In genomic region chr17:45786349-45786748, GRCh38 we compare ENCODE assay signal across 27 cellular contexts. TPM values are rescaled to one million over a fixed set of nuclear protein-coding genes. Genes with fewer than 3 reads are reported as not detected.
DNase-seq lines count a peak whose midpoint lies in the region; ATAC-seq, FAIRE-seq and TF ChIP-seq lines count a peak whose summit lies in the region.
"Had no signal": no experiment of that assay in that cellular context is flagged by ENCODE, and none has a peak within 500 bp of the region (broad histone marks: within the 10 kb centered on the region; RNA-seq: fewer than 3 reads in every experiment).

No MANE protein-coding gene starts in this region.

- H3K4me3 ChIP-seq in HepG2 (replicated peaks in 1 of 3; ENCODE audit: insufficient read depth in 1 of 3, low read depth in 2 of 3, low read length in 3 of 3), result no peak overlapping the region
- no peak overlapping the region for H3K4me3 ChIP-seq in right lobe of liver
- H3K4me3 ChIP-seq in prostate gland, result no peak overlapping the region
- H3K4me3 ChIP-seq: MG63, PC-9 had no signal

- no peak overlapping the region for H3K9ac ChIP-seq in HepG2 (ENCODE audit: insufficient read depth, low read depth, low read length)
- H3K9ac ChIP-seq: SK-N-SH had no signal

- H3K27me3 Mint-ChIP-seq in activated T-helper 17 cell treated with anti-CD3 and anti-CD28 coated beads, Interleukin-2, amount 50 U/mL, for 72 hours, result peaks cover 53% of the 10 kb centered on the region
- H3K27me3 Mint-ChIP-seq in natural killer cell (ENCODE audit: low read depth in 2 of 2) (peaks cover 57 to 58% of the 10 kb centered on the region in 2 donors), type B pancreatic cell (peaks cover 85% of the 10 kb centered on the region)

- no peak for FAIRE-seq in HepG2 (lab: Jason Lieb, UNC)
- FAIRE-seq: A204.1, GM12891 had no signal

- no peak overlapping the region for H3K4me2 ChIP-seq in HepG2 (ENCODE audit: low read depth, low read length)
- H3K4me2 ChIP-seq: PC-9, SK-N-SH had no signal

- no TSS peak for BruUV-seq in HepG2 (replicated peaks; lab: Mats Ljungman, UMichigan)

- H3K79me2 ChIP-seq in HepG2 (ENCODE audit: insufficient read depth, low read length), result no peaks in the 10 kb centered on the region

- H3K9me3 ChIP-seq in HepG2 (ENCODE audit: low read length) (no peaks in the 10 kb centered on the region), right lobe of liver (no peaks in the 10 kb centered on the region), prostate gland (no peaks in the 10 kb centered on the region)
- H3K9me3 ChIP-seq: Caco-2, MG63, SK-N-SH had no signal

- intact Hi-C loops in HepG2 (cut with micrococcal nuclease; ENCODE audit: unreplicated experiment) (no loop called here), right lobe of liver (cut with DNase I) (no loop called here), natural killer cell (cut with micrococcal nuclease) (no loop called here), prostate gland (cut with DNase I) (no loop called here)

- H3K36me3 ChIP-seq in HepG2 (replicated peaks in 1 of 2; ENCODE audit: control insufficient read depth in 1 of 2, insufficient read depth in 2 of 2, low read length in 2 of 2), result no peaks in the 10 kb centered on the region
- H3K36me3 ChIP-seq in right lobe of liver, result no peaks in the 10 kb centered on the region
- H3K36me3 ChIP-seq in prostate gland, result no peaks in the 10 kb centered on the region
- H3K36me3 ChIP-seq: MG63 had no signal

- TF ChIP-seq EP300 in HepG2 (IDR thresholded peaks at IDR 0.05; ENCODE audit: low read depth in 2 of 2, low read length in 2 of 2) (no peak), HepG2 (CRISPR knock-in tag; IDR thresholded peaks at IDR 0.05; ENCODE audit: borderline replicate concordance) (no peak)

- H3K4me1 ChIP-seq in HepG2 (ENCODE audit: insufficient read depth, low read length) (peaks cover 15% of the 10 kb centered on the region; the same call in 1 of the 2 replicates), right lobe of liver (peaks cover 0 to 20% (median 4%) of the 10 kb centered on the region in 4 donors), prostate gland (replicated peaks) (peaks cover 6% of the 10 kb centered on the region)

- POLR2A ChIA-PET in HepG2 (lab: Yijun Ruan, JAX), result no interaction called here

- H3K27ac ChIP-seq in HepG2 (ENCODE audit: extremely low read length, insufficient read depth, low read length) (no peak overlapping the region), right lobe of liver (no peak overlapping the region), prostate gland (no peak overlapping the region)
- H3K27ac ChIP-seq: C4-2B, PC-9 had no signal

- no peaks in the 10 kb centered on the region for H3K4me1 Mint-ChIP-seq in activated T-helper 17 cell treated with anti-CD3 and anti-CD28 coated beads, Interleukin-2, amount 50 U/mL, for 72 hours
- H3K4me1 Mint-ChIP-seq in natural killer cell, result no peaks in the 10 kb centered on the region
- H3K4me1 Mint-ChIP-seq in type B pancreatic cell (ENCODE audit: unreplicated experiment), result no peaks in the 10 kb centered on the region

- WGBS in HepG2 (ENCODE audit: low lambda C conversion rate), result 55% methylated on average over 3 of the region's 3 CpGs
- 68% methylated on average over 3 of the region's 3 CpGs for WGBS in right lobe of liver (ENCODE audit: insufficient coverage, low coverage, low lambda C conversion rate, missing lambda C conversion rate)
- WGBS in prostate gland, result 76% methylated on average over 3 of the region's 3 CpGs

- H3K4me3 Mint-ChIP-seq in activated T-helper 17 cell treated with anti-CD3 and anti-CD28 coated beads, Interleukin-2, amount 50 U/mL, for 72 hours, result peak overlapping the region; percentile 60
- H3K4me3 Mint-ChIP-seq in natural killer cell (peak overlapping the region; percentile 72), type B pancreatic cell (no peak overlapping the region)
- H3K4me3 Mint-ChIP-seq: HFFc6 had no signal

- no peak for DNase-seq in HepG2 (ENCODE audit: low spot score)
- DNase-seq in right lobe of liver, result no peak
- DNase-seq in natural killer cell, result no peak
- DNase-seq in NCI-H1436 (lab: John Stamatoyannopoulos, UW), result no peak
- DNase-seq in type B pancreatic cell (ENCODE audit: extremely low spot score, unreplicated experiment), result no peak
- DNase-seq in NCI-H748 treated with DMSO at 0.1 percent for 48 hours (lab: John Stamatoyannopoulos, UW), result no peak
- DNase-seq in prostate gland (ENCODE audit: low spot score), result no peak
- DNase-seq: Caco-2, DMS 273 treated with DMSO at 0.1 percent for 48 hours, DND-41, H7, HFFc6, MG63, NCI-H1048, NCI-H1417 treated with DMSO at 0.1 percent for 48 hours, NCI-H1930, NCI-H2227 treated with DMSO at 0.1 percent for 48 hours, NCI-H510A, PC-9, RPMI8226, SHP77, SK-N-SH had no signal

- peaks cover 6% of the 10 kb centered on the region; the same call in 1 of the 2 replicates for H4K20me1 ChIP-seq in HepG2 (ENCODE audit: insufficient read depth, low read length)

- no peak for TF ChIP-seq CTCF in HepG2 (CRISPR knock-in tag; IDR thresholded peaks at IDR 0.05)
- TF ChIP-seq CTCF in right lobe of liver (IDR thresholded peaks at IDR 0.05), result no peak
- no peak for TF ChIP-seq CTCF in natural killer cell (IDR thresholded peaks at IDR 0.05)
- no peak for TF ChIP-seq CTCF in type B pancreatic cell (conservative IDR thresholded peaks at IDR 0.05)
- TF ChIP-seq CTCF in prostate gland (IDR thresholded peaks at IDR 0.05), result no peak

- H3K9me3 Mint-ChIP-seq in activated T-helper 17 cell treated with anti-CD3 and anti-CD28 coated beads, Interleukin-2, amount 50 U/mL, for 72 hours, result no peaks in the 10 kb centered on the region
- no peaks in the 10 kb centered on the region for H3K9me3 Mint-ChIP-seq in natural killer cell
- H3K9me3 Mint-ChIP-seq in type B pancreatic cell, result no peaks in the 10 kb centered on the region
- H3K9me3 Mint-ChIP-seq: HFFc6 had no signal

- H3K27me3 ChIP-seq in HepG2 (ENCODE audit: control insufficient read depth in 1 of 2, insufficient read depth in 2 of 2, low read length in 2 of 2), result peaks cover 38 to 96% of the 10 kb centered on the region in 2 experiments
- peaks cover 0 to 18% of the 10 kb centered on the region in 2 donors for H3K27me3 ChIP-seq in right lobe of liver
- H3K27me3 ChIP-seq in prostate gland (replicated peaks; ENCODE audit: insufficient read depth), result no peaks in the 10 kb centered on the region

- CTCF ChIA-PET in HepG2 (lab: Yijun Ruan, JAX; ENCODE audit: low intra/inter-chr PET ratio, low total read pairs), result no interaction called here

- in situ Hi-C loops in HepG2 (cut with HindIII; ENCODE audit: extremely low pct_ligation_motif_present, low pct_unique_long_range_greater_than_20kb), result no loop called here

- TF ChIP-seq RAD21 in HepG2 (CRISPR knock-in tag; IDR thresholded peaks at IDR 0.05), result no peak

- TF ChIP-seq POLR2A in HepG2 (IDR thresholded peaks at IDR 0.05; ENCODE audit: insufficient read depth in 1 of 2, low read depth in 2 of 2, low read length in 2 of 2) (no peak), right lobe of liver (IDR thresholded peaks at IDR 0.05) (no peak), prostate gland (IDR thresholded peaks at IDR 0.05) (no peak)

- no peak overlapping the region for H2AFZ ChIP-seq in HepG2 (ENCODE audit: low read length)
- H2AFZ ChIP-seq: PC-9 had no signal

- no peak for ATAC-seq in HepG2
- ATAC-seq in right lobe of liver, result no peak
- ATAC-seq in activated T-helper 17 cell treated with anti-CD3 and anti-CD28 coated beads, Interleukin-2, amount 50 U/mL, for 72 hours (replicated peaks), result no peak
- no peak for ATAC-seq in natural killer cell

- no peaks in the 10 kb centered on the region for H3K36me3 Mint-ChIP-seq in activated T-helper 17 cell treated with anti-CD3 and anti-CD28 coated beads, Interleukin-2, amount 50 U/mL, for 72 hours (ENCODE audit: low read depth)
- H3K36me3 Mint-ChIP-seq in natural killer cell (no peaks in the 10 kb centered on the region), type B pancreatic cell (no peaks in the 10 kb centered on the region)

- no peak overlapping the region for H3K27ac Mint-ChIP-seq in activated T-helper 17 cell treated with anti-CD3 and anti-CD28 coated beads, Interleukin-2, amount 50 U/mL, for 72 hours
- H3K27ac Mint-ChIP-seq in natural killer cell (no peak overlapping the region), type B pancreatic cell (no peak overlapping the region)
- H3K27ac Mint-ChIP-seq: HFFc6 had no signal

RNA-seq across cellular contexts. Expression of gene CRHR1, which starts 2.2 kb away (rescaled TPM):
- not detected in 2 replicates for total RNA-seq in HepG2 (2016; rRNA removed; fragmentation: Illumina TruSeq; extraction: Trizol)
- not detected in 2 replicates for total RNA-seq in HepG2 (2016; cell fraction: cytosol; rRNA removed; fragmentation: Illumina TruSeq; extraction: Trizol; ENCODE audit: low read depth)
- not detected in 2 replicates for total RNA-seq in HepG2 (2016; cell fraction: insoluble cytoplasmic fraction; rRNA removed; fragmentation: Illumina TruSeq; extraction: Trizol)
- not detected in 2 replicates for total RNA-seq in HepG2 (2016; cell fraction: membrane; rRNA removed; fragmentation: Illumina TruSeq; extraction: Trizol)
- total RNA-seq in HepG2 (2016; cell fraction: nucleus; rRNA removed; fragmentation: Illumina TruSeq; extraction: Trizol), result not detected in 2 replicates
- polyA plus RNA-seq in HepG2 (2011; rRNA removed), result not detected in 2 replicates
- polyA plus RNA-seq in HepG2 (2011; cell fraction: cytosol; rRNA removed), result not detected in 2 replicates
- not detected in 2 replicates for polyA plus RNA-seq in HepG2 (2011; cell fraction: nucleus; rRNA removed)
- polyA plus RNA-seq in HepG2 (2012), result not detected in 2 replicates
- polyA plus RNA-seq in HepG2 (2016; cell fraction: cytosol; fragmentation: Illumina TruSeq; extraction: Trizol; ENCODE audit: low read depth), result not detected in 2 replicates
- not detected in 2 replicates for polyA plus RNA-seq in HepG2 (2016; cell fraction: insoluble cytoplasmic fraction; fragmentation: Illumina TruSeq; extraction: Trizol; ENCODE audit: low read depth)
- polyA plus RNA-seq in HepG2 (2016; cell fraction: membrane; fragmentation: Illumina TruSeq; extraction: Trizol; ENCODE audit: low read depth), result not detected in 2 replicates
- polyA plus RNA-seq in HepG2 (2016; cell fraction: nucleus; fragmentation: Illumina TruSeq; extraction: Trizol; ENCODE audit: insufficient read depth, low read depth), result not detected in 2 replicates
- 0.64 TPM in 1 of 2 replicates, not detected in the other for polyA minus RNA-seq in HepG2 (2011; rRNA and poly(A)+ RNA removed; ENCODE audit: low replicate concordance)
- polyA minus RNA-seq in HepG2 (2011; cell fraction: cytosol; rRNA and poly(A)+ RNA removed), result not detected in 2 replicates
- not detected in 2 replicates for polyA minus RNA-seq in HepG2 (2011; cell fraction: nucleus; rRNA and poly(A)+ RNA removed)
- total RNA-seq in right lobe of liver, result not detected
- total RNA-seq in activated T-helper 17 cell treated with anti-CD3 and anti-CD28 coated beads, Interleukin-2, amount 50 U/mL, for 72 hours, result under 1 TPM in 1 of 2 donors, not detected in 1; 0.71 TPM
- not detected for total RNA-seq in natural killer cell
- total RNA-seq in type B pancreatic cell (ENCODE audit: low replicate concordance), result 0.17 and 0.43 TPM in 2 replicates
- total RNA-seq in prostate gland, result 1 to 10 TPM; 1.4 to 2.1 TPM
- total RNA-seq: Caco-2, HFFc6, LHCN-M2, PC-9 had no signal

RNA-seq across cellular contexts. Expression of gene SPPL2C, which starts 58.3 kb away (rescaled TPM):
- total RNA-seq in HepG2 (2016; rRNA removed; fragmentation: Illumina TruSeq; extraction: Trizol), result not detected in 2 replicates
- total RNA-seq in HepG2 (2016; cell fraction: cytosol; rRNA removed; fragmentation: Illumina TruSeq; extraction: Trizol; ENCODE audit: low read depth), result not detected in 2 replicates
- total RNA-seq in HepG2 (2016; cell fraction: insoluble cytoplasmic fraction; rRNA removed; fragmentation: Illumina TruSeq; extraction: Trizol), result not detected in 2 replicates
- not detected in 2 replicates for total RNA-seq in HepG2 (2016; cell fraction: membrane; rRNA removed; fragmentation: Illumina TruSeq; extraction: Trizol)
- not detected in 2 replicates for total RNA-seq in HepG2 (2016; cell fraction: nucleus; rRNA removed; fragmentation: Illumina TruSeq; extraction: Trizol)
- not detected in 2 replicates for polyA plus RNA-seq in HepG2 (2011; rRNA removed)
- not detected in 2 replicates for polyA plus RNA-seq in HepG2 (2011; cell fraction: cytosol; rRNA removed)
- not detected in 2 replicates for polyA plus RNA-seq in HepG2 (2011; cell fraction: nucleus; rRNA removed)
- polyA plus RNA-seq in HepG2 (2012), result not detected in 2 replicates
- polyA plus RNA-seq in HepG2 (2016; cell fraction: cytosol; fragmentation: Illumina TruSeq; extraction: Trizol; ENCODE audit: low read depth), result not detected in 2 replicates
- polyA plus RNA-seq in HepG2 (2016; cell fraction: insoluble cytoplasmic fraction; fragmentation: Illumina TruSeq; extraction: Trizol; ENCODE audit: low read depth), result not detected in 2 replicates
- polyA plus RNA-seq in HepG2 (2016; cell fraction: membrane; fragmentation: Illumina TruSeq; extraction: Trizol; ENCODE audit: low read depth), result not detected in 2 replicates
- not detected in 2 replicates for polyA plus RNA-seq in HepG2 (2016; cell fraction: nucleus; fragmentation: Illumina TruSeq; extraction: Trizol; ENCODE audit: insufficient read depth, low read depth)
- polyA minus RNA-seq in HepG2 (2011; rRNA and poly(A)+ RNA removed; ENCODE audit: low replicate concordance), result not detected in 2 replicates
- not detected in 2 replicates for polyA minus RNA-seq in HepG2 (2011; cell fraction: cytosol; rRNA and poly(A)+ RNA removed)
- polyA minus RNA-seq in HepG2 (2011; cell fraction: nucleus; rRNA and poly(A)+ RNA removed), result not detected in 2 replicates
- total RNA-seq in right lobe of liver, result not detected
- total RNA-seq in activated T-helper 17 cell treated with anti-CD3 and anti-CD28 coated beads, Interleukin-2, amount 50 U/mL, for 72 hours, result not detected
- total RNA-seq in natural killer cell, result not detected
- not detected in 2 replicates for total RNA-seq in type B pancreatic cell (ENCODE audit: low replicate concordance)
- total RNA-seq in prostate gland, result 1 to 10 TPM in 1 of 2 donors, not detected in 1; 1.5 TPM
- total RNA-seq: Caco-2, H7, HFFc6, LHCN-M2, PC-9 had no signal
- polyA plus RNA-seq: SK-N-SH had no signal
